ENCODE assay signal across 22 cellular contexts in genomic region chr14:100994757-100995156, GRCh38.
"Had no signal": no experiment of that assay in that cellular context is flagged by ENCODE, and none has a peak within 500 bp of the region (broad histone marks: within the 10 kb centered on the region; RNA-seq: fewer than 3 reads in every experiment).

No MANE protein-coding gene starts in this region.

- FAIRE-seq: endothelial cell of umbilical vein, kidney had no signal

- H3K4me1 ChIP-seq: esophagus muscularis mucosa, lower lobe of right lung, testis, uterus had no signal

- ATAC-seq: effector memory CD8-positive, alpha-beta T cell; left lobe of liver; lower lobe of right lung; naive thymus-derived CD4-positive, alpha-beta T cell; sciatic nerve had no signal

- H3K9me3 ChIP-seq: esophagus muscularis mucosa, lower lobe of right lung, testis, uterus had no signal

- H3K4me3 ChIP-seq: esophagus muscularis mucosa, lower lobe of right lung, testis, uterus had no signal

- H3K36me3 ChIP-seq: esophagus muscularis mucosa, lower lobe of right lung, uterus had no signal

- H3K27ac ChIP-seq: esophagus muscularis mucosa, lower lobe of right lung, testis, uterus had no signal

- DNase-seq: activated CD4-positive, alpha-beta T cell treated with anti-CD3 and anti-CD28 coated beads for 1 hour; activated gamma-delta T cell treated with Interleukin-2 at 50 U/mL for 16 hours; activated T-cell treated with anti-CD3 and anti-CD28 coated beads, Interleukin-2, amount 50 U/mL, for 1 hour; aorta; central memory CD4-positive, alpha-beta T cell; effector memory CD8-positive, alpha-beta T cell; kidney; lower lobe of right lung; naive thymus-derived CD4-positive, alpha-beta T cell; occipital lobe; stimulated activated CD4-positive, alpha-beta T cell treated with anti-CD3 and anti-CD28 coated beads, Interleukin-2, amount 100 ng/mL, for 48 hours; stimulated activated CD8-positive, alpha-beta memory T cell treated with anti-CD3 and anti-CD28 coated beads, Interleukin-4, amount 100 ng/mL, for 48 hours; stimulated activated naive CD4-positive, alpha-beta T cell; T-helper 9 cell; testis; trophoblast cell; uterus had no signal

- H3K27me3 ChIP-seq: brain microvascular endothelial cell, esophagus muscularis mucosa, testis, uterus had no signal
